In the genomic region with DNA sequence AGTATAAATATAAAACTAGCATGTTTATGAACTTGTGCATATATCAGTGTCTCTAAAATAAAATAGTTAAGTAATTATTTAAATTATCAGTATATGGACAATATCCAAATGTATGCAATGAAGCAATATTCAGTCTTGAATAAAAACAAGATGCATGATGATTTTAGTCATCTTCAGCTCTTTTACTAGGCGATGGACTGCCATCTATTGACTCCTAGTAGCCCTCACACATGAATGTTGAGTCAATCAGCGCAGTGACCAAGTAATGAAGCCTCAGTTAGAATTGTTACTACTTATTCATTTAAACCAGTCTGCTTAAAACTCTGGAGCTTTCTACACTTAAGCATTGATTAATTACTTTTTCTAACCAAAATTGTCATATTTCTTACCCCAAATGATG, we compare ENCODE assay signal across 8 cellular contexts.
DNase-seq lines count a peak whose midpoint lies in the region; ATAC-seq and TF ChIP-seq lines count a peak whose summit lies in the region.

No MANE protein-coding gene starts in this region.

- POLR2A ChIA-PET in AG04449 (lab: Yijun Ruan, JAX): no interaction called here

- no peaks in the 10 kb centered on the region for H3K36me3 ChIP-seq in endodermal cell (ENCODE audit: control insufficient read depth, insufficient read depth, low read length)

- no peaks in the 10 kb centered on the region for H3K4me1 ChIP-seq in endodermal cell (ENCODE audit: control insufficient read depth, insufficient read depth, low read length)

- CTCF ChIA-PET in AG04449 (lab: Yijun Ruan, JAX): interaction anchor here (0.6 to 4.3 kb wide), 15 partner anchors 9 to 467 kb away, joined by 3 to 37 read pairs (median 4); no protein-coding TSS in a partner anchor

- H3K9me3 Mint-ChIP-seq in endodermal cell: no peaks in the 10 kb centered on the region
- no peaks in the 10 kb centered on the region for H3K9me3 Mint-ChIP-seq in activated T-cell treated with anti-CD3 and anti-CD28 coated beads, Interleukin-2, amount 50 U/mL, for 24 hours
- no peaks in the 10 kb centered on the region for H3K9me3 Mint-ChIP-seq in activated T-cell treated with anti-CD3 and anti-CD28 coated beads, Interleukin-2, amount 50 U/mL, for 4 hours

- H3K4me3 Mint-ChIP-seq in endodermal cell: no peak overlapping the region
- no peak overlapping the region for H3K4me3 Mint-ChIP-seq in activated T-cell treated with anti-CD3 and anti-CD28 coated beads, Interleukin-2, amount 50 U/mL, for 24 hours
- no peak overlapping the region for H3K4me3 Mint-ChIP-seq in activated T-cell treated with anti-CD3 and anti-CD28 coated beads, Interleukin-2, amount 50 U/mL, for 4 hours

- no peaks in the 10 kb centered on the region for H3K27me3 Mint-ChIP-seq in endodermal cell (ENCODE audit: insufficient read depth)
- no peaks in the 10 kb centered on the region for H3K27me3 Mint-ChIP-seq in activated T-cell treated with anti-CD3 and anti-CD28 coated beads, Interleukin-2, amount 50 U/mL, for 24 hours
- no peaks in the 10 kb centered on the region for H3K27me3 Mint-ChIP-seq in activated T-cell treated with anti-CD3 and anti-CD28 coated beads, Interleukin-2, amount 50 U/mL, for 4 hours (ENCODE audit: low read depth)

- TF ChIP-seq CTCF in AG04449 (IDR thresholded peaks at IDR 0.05; ENCODE audit: insufficient read depth, low read length, missing control alignments): peak; percentile 36
- peak; percentile 65 for TF ChIP-seq CTCF in GM12873 (IDR thresholded peaks at IDR 0.05; ENCODE audit: insufficient read depth, low read depth, low read length, missing control alignments)
- TF ChIP-seq CTCF in endodermal cell (conservative IDR thresholded peaks at IDR 0.05): peak; percentile 62

- H3K36me3 Mint-ChIP-seq in endodermal cell (ENCODE audit: low read depth): no peaks in the 10 kb centered on the region
- peaks cover 11% of the 10 kb centered on the region for H3K36me3 Mint-ChIP-seq in activated T-cell treated with anti-CD3 and anti-CD28 coated beads, Interleukin-2, amount 50 U/mL, for 24 hours (ENCODE audit: low read depth)
- no peaks in the 10 kb centered on the region for H3K36me3 Mint-ChIP-seq in activated T-cell treated with anti-CD3 and anti-CD28 coated beads, Interleukin-2, amount 50 U/mL, for 4 hours (ENCODE audit: insufficient read depth)

- H3K9me3 ChIP-seq in endodermal cell (ENCODE audit: control insufficient read depth, low read length): no peaks in the 10 kb centered on the region

- H3K27ac ChIP-seq in endodermal cell (ENCODE audit: low read depth, low read length): no peak overlapping the region

- no peak for ATAC-seq in activated T-cell treated with anti-CD3 and anti-CD28 coated beads, Interleukin-2, amount 50 U/mL, for 4 hours

- DNase-seq in AG04449 (ENCODE audit: low read depth, low spot score) (no peak), NAMALWA (ENCODE audit: low spot score) (peak; percentile 90), endodermal cell (no peak), germinal center (ENCODE audit: low spot score) (no peak), NCI-H1436 treated with DMSO at 0.1 percent for 48 hours (lab: John Stamatoyannopoulos, UW) (no peak)
- DNase-seq in activated T-cell treated with anti-CD3 and anti-CD28 coated beads, Interleukin-2, amount 50 U/mL, for 24 hours: no peak
- no peak for DNase-seq in activated T-cell treated with anti-CD3 and anti-CD28 coated beads, Interleukin-2, amount 50 U/mL, for 4 hours

- H3K27ac Mint-ChIP-seq in endodermal cell: no peak overlapping the region
- no peak overlapping the region for H3K27ac Mint-ChIP-seq in activated T-cell treated with anti-CD3 and anti-CD28 coated beads, Interleukin-2, amount 50 U/mL, for 24 hours

- no peak overlapping the region for H3K9ac ChIP-seq in endodermal cell (ENCODE audit: extremely low read depth, low read length, poor library complexity, severe bottlenecking)

- H3K27me3 ChIP-seq in endodermal cell (ENCODE audit: control insufficient read depth, insufficient read depth, low read length, poor library complexity, severe bottlenecking): no peaks in the 10 kb centered on the region

- peaks cover 2% of the 10 kb centered on the region for H3K4me1 Mint-ChIP-seq in endodermal cell
- peaks cover 4% of the 10 kb centered on the region for H3K4me1 Mint-ChIP-seq in activated T-cell treated with anti-CD3 and anti-CD28 coated beads, Interleukin-2, amount 50 U/mL, for 24 hours (ENCODE audit: low read depth)
- peaks cover 5% of the 10 kb centered on the region for H3K4me1 Mint-ChIP-seq in activated T-cell treated with anti-CD3 and anti-CD28 coated beads, Interleukin-2, amount 50 U/mL, for 4 hours (ENCODE audit: low read depth)

- 82 to 94% methylated on average over 2 of the region's 2 CpGs for WGBS in endodermal cell (ENCODE audit: insufficient coverage in 1 of 2, insufficient read length in 1 of 2), 2 experiments

- H3K4me3 ChIP-seq in AG04449 (ENCODE audit: low read depth, low read length) (no peak overlapping the region), endodermal cell (ENCODE audit: low read length) (no peak overlapping the region)
